8 cellular contexts compared by ENCODE assay signal in the genomic region with DNA sequence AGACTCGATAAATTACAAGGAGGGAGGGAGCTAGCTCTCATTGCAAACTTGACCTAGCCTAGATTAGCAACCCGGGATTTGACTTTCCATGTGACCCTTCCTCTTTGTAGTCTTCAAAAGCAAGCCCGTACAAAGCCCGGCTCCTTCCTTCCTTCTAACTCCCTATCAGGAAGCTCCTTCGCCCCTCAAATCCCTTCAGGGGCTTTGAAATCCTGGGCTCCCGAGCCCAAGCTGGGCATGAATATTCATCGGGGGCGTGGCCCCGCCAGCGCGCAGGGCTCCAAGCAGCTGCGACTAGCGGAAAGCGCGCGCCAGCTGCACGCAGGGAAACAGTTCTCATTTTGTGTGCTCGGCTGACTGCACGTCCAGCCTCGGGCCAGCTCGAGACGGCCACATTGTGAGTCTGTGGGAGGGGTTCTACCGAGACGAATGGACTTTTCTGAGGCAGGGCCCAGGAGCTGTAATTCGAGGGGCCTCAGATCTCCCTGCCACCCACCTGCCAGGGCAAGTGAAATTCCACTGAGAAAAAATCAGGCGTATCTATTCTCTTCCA.
DNase-seq lines count a peak whose midpoint lies in the region; ATAC-seq and TF ChIP-seq lines count a peak whose summit lies in the region.

No MANE protein-coding gene starts in this region.

- peak overlapping the region; percentile 31 for H3K4me3 ChIP-seq in BJ (ENCODE audit: low read depth, low read length)
- peak overlapping the region; percentile 52 for H3K4me3 ChIP-seq in lower lobe of right lung

- no peaks in the 10 kb centered on the region for H3K36me3 ChIP-seq in BJ (ENCODE audit: control insufficient read depth, insufficient read depth, low read length)
- no peaks in the 10 kb centered on the region for H3K36me3 ChIP-seq in lower lobe of right lung

- H3K27me3 ChIP-seq in BJ (ENCODE audit: control insufficient read depth, insufficient read depth, low read length) (peaks cover 16% of the 10 kb centered on the region), lower lobe of right lung (ENCODE audit: low read depth) (no peaks in the 10 kb centered on the region)

- peak; percentile 75 for TF ChIP-seq POLR2A in GM19193 (IDR thresholded peaks at IDR 0.05; ENCODE audit: extremely low read depth, insufficient read depth, insufficient read length)

- H3K9me3 ChIP-seq in lower lobe of right lung = no peaks in the 10 kb centered on the region

- CTCF ChIA-PET in BJ (lab: Yijun Ruan, JAX) = interaction anchor here (0.9 to 1.3 kb wide), 3 partner anchors 84 to 260 kb away, joined by 3 to 4 read pairs (median 3); no protein-coding TSS in a partner anchor

- POLR2A ChIA-PET in BJ (lab: Charles Lee) = no interaction called here

- ATAC-seq in HG03342 (IDR thresholded peaks at IDR 0.05; ENCODE audit: unreplicated experiment) (peak; percentile 93), lower lobe of right lung (peak; percentile 95 to 97)

- intact Hi-C loops in lower lobe of right lung (cut with DNase I) = no loop called here

- DNase-seq in BJ (ENCODE audit: low read depth) (no peak), NCI-H510A treated with DMSO at 0.1 percent for 48 hours (lab: John Stamatoyannopoulos, UW) (peak; percentile 40), lower lobe of right lung (peak; percentile 90)
- DNase-seq in activated CD4-positive, alpha-beta T cell treated with anti-CD3 and anti-CD28 coated beads, Interleukin-2, amount 50 U/mL, for 48 hours = peak; percentile 71 to 79
- DNase-seq in effector CD8-positive, alpha-beta T cell (lab: John Stamatoyannopoulos, UW) = peak; percentile 22
- peak; percentile 21 to 40 (median 36) for DNase-seq in stimulated activated CD4-positive, alpha-beta T cell treated with anti-CD3 and anti-CD28 coated beads, TNF-alpha, amount 100 ng/mL, for 4 hours (ENCODE audit: low read depth in 3 of 3)

- peaks cover 14% of the 10 kb centered on the region for H3K4me1 ChIP-seq in lower lobe of right lung

- TF ChIP-seq CTCF in BJ (IDR thresholded peaks at IDR 0.05; ENCODE audit: insufficient read depth, low read depth, low read length) (peak; percentile 21), lower lobe of right lung (IDR thresholded peaks at IDR 0.05) (no peak)

- H3K27ac ChIP-seq in lower lobe of right lung = peak overlapping the region; percentile 72
